ENCODE assay signal across 1 cellular context in genomic region chr10:129433266-129433665, GRCh38.
TF ChIP-seq lines count a peak whose summit lies in the region.

No MANE protein-coding gene starts in this region.

TF ChIP-seq in GM23338, 12 proteins besides CTCF, POLR2A, EP300 and RAD21 (continued from another document):
- no peak for TF ChIP-seq ZNF462 (CRISPR knock-in tag; IDR thresholded peaks at IDR 0.05)
TF ChIP-seq in GM23338: peak in this region for 0.
